1 cellular context compared by ENCODE assay signal in the genomic region with DNA sequence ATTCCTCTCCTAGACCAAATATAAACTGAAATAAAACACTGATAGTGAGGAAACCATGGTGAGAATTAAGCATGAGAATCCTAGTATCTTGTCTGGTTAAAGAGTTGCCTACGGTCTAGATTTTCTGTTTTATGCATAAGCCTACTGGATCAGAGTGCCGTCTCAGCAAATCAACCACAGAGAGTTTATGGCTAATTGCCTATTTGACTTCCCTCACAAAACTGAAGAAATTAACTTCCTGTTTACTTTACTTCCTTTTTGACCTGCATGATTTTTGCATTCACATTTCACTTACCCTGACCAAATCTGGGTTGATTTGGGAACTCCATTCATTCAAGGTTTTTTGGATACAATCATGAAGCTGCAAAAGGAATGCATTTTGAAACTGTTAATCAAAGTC.
TF ChIP-seq lines count a peak whose summit lies in the region.

No MANE protein-coding gene starts in this region.

TF ChIP-seq in WTC11, 78 proteins besides CTCF, POLR2A, EP300 and RAD21 (continued from another document):
- TF ChIP-seq, protein P1, sequence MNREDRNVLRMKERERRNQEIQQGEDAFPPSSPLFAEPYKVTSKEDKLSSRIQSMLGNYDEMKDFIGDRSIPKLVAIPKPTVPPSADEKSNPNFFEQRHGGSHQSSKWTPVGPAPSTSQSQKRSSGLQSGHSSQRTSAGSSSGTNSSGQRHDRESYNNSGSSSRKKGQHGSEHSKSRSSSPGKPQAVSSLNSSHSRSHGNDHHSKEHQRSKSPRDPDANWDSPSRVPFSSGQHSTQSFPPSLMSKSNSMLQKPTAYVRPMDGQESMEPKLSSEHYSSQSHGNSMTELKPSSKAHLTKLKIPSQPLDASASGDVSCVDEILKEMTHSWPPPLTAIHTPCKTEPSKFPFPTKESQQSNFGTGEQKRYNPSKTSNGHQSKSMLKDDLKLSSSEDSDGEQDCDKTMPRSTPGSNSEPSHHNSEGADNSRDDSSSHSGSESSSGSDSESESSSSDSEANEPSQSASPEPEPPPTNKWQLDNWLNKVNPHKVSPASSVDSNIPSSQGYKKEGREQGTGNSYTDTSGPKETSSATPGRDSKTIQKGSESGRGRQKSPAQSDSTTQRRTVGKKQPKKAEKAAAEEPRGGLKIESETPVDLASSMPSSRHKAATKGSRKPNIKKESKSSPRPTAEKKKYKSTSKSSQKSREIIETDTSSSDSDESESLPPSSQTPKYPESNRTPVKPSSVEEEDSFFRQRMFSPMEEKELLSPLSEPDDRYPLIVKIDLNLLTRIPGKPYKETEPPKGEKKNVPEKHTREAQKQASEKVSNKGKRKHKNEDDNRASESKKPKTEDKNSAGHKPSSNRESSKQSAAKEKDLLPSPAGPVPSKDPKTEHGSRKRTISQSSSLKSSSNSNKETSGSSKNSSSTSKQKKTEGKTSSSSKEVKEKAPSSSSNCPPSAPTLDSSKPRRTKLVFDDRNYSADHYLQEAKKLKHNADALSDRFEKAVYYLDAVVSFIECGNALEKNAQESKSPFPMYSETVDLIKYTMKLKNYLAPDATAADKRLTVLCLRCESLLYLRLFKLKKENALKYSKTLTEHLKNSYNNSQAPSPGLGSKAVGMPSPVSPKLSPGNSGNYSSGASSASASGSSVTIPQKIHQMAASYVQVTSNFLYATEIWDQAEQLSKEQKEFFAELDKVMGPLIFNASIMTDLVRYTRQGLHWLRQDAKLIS (CRISPR knock-in tag; IDR thresholded peaks at IDR 0.05; ENCODE audit: borderline replicate concordance) = no peak
- no peak for TF ChIP-seq JAZF1 (CRISPR knock-in tag; IDR thresholded peaks at IDR 0.05)
- no peak for TF ChIP-seq ZNF121 (CRISPR knock-in tag; IDR thresholded peaks at IDR 0.05)
- no peak for TF ChIP-seq ZBTB21 (CRISPR knock-in tag; IDR thresholded peaks at IDR 0.05; ENCODE audit: borderline replicate concordance)
- TF ChIP-seq ZNF671 (CRISPR knock-in tag; IDR thresholded peaks at IDR 0.05) = no peak
- TF ChIP-seq, protein P2, sequence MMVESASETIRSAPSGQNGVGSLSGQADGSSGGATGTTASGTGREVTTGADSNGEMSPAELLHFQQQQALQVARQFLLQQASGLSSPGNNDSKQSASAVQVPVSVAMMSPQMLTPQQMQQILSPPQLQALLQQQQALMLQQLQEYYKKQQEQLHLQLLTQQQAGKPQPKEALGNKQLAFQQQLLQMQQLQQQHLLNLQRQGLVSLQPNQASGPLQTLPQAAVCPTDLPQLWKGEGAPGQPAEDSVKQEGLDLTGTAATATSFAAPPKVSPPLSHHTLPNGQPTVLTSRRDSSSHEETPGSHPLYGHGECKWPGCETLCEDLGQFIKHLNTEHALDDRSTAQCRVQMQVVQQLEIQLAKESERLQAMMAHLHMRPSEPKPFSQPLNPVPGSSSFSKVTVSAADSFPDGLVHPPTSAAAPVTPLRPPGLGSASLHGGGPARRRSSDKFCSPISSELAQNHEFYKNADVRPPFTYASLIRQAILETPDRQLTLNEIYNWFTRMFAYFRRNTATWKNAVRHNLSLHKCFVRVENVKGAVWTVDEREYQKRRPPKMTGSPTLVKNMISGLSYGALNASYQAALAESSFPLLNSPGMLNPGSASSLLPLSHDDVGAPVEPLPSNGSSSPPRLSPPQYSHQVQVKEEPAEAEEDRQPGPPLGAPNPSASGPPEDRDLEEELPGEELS (CRISPR knock-in tag; IDR thresholded peaks at IDR 0.05) = no peak
- TF ChIP-seq GRHL2 (CRISPR knock-in tag; IDR thresholded peaks at IDR 0.05; ENCODE audit: insufficient replicate concordance, severe bottlenecking) = no peak
